In the genomic region with DNA sequence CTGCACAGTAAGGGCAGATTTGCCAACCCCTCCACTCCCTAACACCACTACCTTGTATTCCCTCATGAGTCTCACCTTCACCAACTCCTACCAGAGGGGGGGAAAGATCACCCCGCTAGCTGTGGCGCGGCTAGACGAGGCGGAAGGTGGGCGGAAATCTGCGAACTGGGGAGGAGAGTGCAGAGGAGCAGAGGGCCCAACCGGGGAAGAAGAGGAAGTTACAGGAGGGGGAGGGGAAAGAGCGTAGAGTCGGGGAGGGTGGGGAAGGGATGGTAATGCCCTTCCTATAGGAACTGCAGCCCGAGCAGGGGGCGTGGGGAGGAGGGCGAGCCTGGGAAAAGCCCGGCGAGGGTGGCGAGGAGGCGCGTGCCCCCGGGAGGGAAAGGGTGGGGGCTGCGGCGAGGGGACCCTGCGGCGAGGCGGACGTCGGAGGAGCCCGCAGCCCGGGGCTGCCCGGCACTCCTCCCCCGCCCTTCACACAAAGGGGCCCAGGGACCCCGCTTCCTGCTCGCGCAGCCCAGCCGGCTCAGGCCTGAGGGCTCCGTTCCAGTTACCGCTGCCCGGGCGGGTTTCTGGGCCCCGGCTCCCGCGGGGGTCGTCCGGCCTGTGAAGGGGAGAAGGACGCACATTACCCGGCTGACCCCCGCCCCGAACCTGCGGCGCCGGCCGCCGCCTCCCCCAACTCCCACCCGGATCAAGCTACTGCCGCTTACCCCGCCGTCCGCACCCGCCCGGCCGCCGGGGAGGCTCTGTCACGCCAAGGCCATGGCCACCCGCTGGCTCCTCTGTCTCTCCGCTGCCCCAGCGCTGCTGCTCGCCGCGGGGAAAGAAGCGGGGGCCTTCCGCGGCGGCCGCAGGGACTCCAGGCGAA, we compare ENCODE assay signal across 1 cellular context.
A peak's percentile ranks its signal among the peaks of the same experiment; 100 is the strongest.
TF ChIP-seq lines count a peak whose summit lies in the region.

No MANE protein-coding gene starts in this region.

TF ChIP-seq in K562, 482 proteins besides CTCF, POLR2A, EP300 and RAD21 (continued from another document and continues in another):
- TF ChIP-seq, protein P1, sequence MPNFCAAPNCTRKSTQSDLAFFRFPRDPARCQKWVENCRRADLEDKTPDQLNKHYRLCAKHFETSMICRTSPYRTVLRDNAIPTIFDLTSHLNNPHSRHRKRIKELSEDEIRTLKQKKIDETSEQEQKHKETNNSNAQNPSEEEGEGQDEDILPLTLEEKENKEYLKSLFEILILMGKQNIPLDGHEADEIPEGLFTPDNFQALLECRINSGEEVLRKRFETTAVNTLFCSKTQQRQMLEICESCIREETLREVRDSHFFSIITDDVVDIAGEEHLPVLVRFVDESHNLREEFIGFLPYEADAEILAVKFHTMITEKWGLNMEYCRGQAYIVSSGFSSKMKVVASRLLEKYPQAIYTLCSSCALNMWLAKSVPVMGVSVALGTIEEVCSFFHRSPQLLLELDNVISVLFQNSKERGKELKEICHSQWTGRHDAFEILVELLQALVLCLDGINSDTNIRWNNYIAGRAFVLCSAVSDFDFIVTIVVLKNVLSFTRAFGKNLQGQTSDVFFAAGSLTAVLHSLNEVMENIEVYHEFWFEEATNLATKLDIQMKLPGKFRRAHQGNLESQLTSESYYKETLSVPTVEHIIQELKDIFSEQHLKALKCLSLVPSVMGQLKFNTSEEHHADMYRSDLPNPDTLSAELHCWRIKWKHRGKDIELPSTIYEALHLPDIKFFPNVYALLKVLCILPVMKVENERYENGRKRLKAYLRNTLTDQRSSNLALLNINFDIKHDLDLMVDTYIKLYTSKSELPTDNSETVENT (CRISPR knock-in tag; IDR thresholded peaks at IDR 0.05): no peak
- TF ChIP-seq ERF (CRISPR knock-in tag; IDR thresholded peaks at IDR 0.05): no peak
- TF ChIP-seq ZNF347 (CRISPR knock-in tag; IDR thresholded peaks at IDR 0.05; ENCODE audit: low read depth): no peak
- TF ChIP-seq NR4A1 (CRISPR knock-in tag; IDR thresholded peaks at IDR 0.05): no peak
- no peak for TF ChIP-seq NR4A1 (tag; IDR thresholded peaks at IDR 0.05)
- no peak for TF ChIP-seq POLR3G (IDR thresholded peaks at IDR 0.05; ENCODE audit: extremely low read depth, insufficient read length, insufficient replicate concordance)
- no peak for TF ChIP-seq ZNF707 (CRISPR knock-in tag; conservative IDR thresholded peaks at IDR 0.05)
- TF ChIP-seq E2F5 (CRISPR knock-in tag; IDR thresholded peaks at IDR 0.05): no peak
- TF ChIP-seq POLR2B (IDR thresholded peaks at IDR 0.05; ENCODE audit: low read depth, partially characterized antibody): peak; percentile 29
- no peak for TF ChIP-seq MTF1 (CRISPR knock-in tag; IDR thresholded peaks at IDR 0.05; ENCODE audit: borderline replicate concordance)
- TF ChIP-seq ZNF79 (CRISPR knock-in tag; IDR thresholded peaks at IDR 0.05; ENCODE audit: low read depth): no peak
- TF ChIP-seq ARID1B (IDR thresholded peaks at IDR 0.05): 0 out of 2 replicates have a peak, but pooled peaks have one; percentile 9
- TF ChIP-seq MAFG (tag; conservative IDR thresholded peaks at IDR 0.05): no peak
- peak; percentile 35; the same call in 1 of the 2 replicates for TF ChIP-seq PML (IDR thresholded peaks at IDR 0.05; ENCODE audit: low read length)
- TF ChIP-seq ZNF76 (CRISPR knock-in tag; IDR thresholded peaks at IDR 0.05; ENCODE audit: borderline replicate concordance): no peak
- TF ChIP-seq TCFL5 (CRISPR knock-in tag; conservative IDR thresholded peaks at IDR 0.05): no peak
- no peak for TF ChIP-seq ZNF354B (CRISPR knock-in tag; IDR thresholded peaks at IDR 0.05)
- no peak for TF ChIP-seq ZC3H4 (CRISPR knock-in tag; IDR thresholded peaks at IDR 0.05; ENCODE audit: borderline replicate concordance)
- TF ChIP-seq TAF9B (IDR thresholded peaks at IDR 0.05; ENCODE audit: partially characterized antibody): peak; percentile 27
- TF ChIP-seq SAFB (IDR thresholded peaks at IDR 0.05; ENCODE audit: borderline replicate concordance, low read depth, low read length): no peak
- no peak for TF ChIP-seq CBX5 (IDR thresholded peaks at IDR 0.05; ENCODE audit: borderline replicate concordance, low read depth)
- TF ChIP-seq ESRRA (IDR thresholded peaks at IDR 0.05; ENCODE audit: borderline replicate concordance, low read depth): no peak
- TF ChIP-seq GATA2 (CRISPR knock-in tag; IDR thresholded peaks at IDR 0.05): no peak
- TF ChIP-seq NONO (IDR thresholded peaks at IDR 0.05; ENCODE audit: low read depth in 2 of 2, low read length in 1 of 2): peak in 1 of 2 experiments; percentile 36; a peak in 1 of 4 replicates
- no peak for TF ChIP-seq SLC30A9 (CRISPR knock-in tag; IDR thresholded peaks at IDR 0.05)
- TF ChIP-seq, protein P2, sequence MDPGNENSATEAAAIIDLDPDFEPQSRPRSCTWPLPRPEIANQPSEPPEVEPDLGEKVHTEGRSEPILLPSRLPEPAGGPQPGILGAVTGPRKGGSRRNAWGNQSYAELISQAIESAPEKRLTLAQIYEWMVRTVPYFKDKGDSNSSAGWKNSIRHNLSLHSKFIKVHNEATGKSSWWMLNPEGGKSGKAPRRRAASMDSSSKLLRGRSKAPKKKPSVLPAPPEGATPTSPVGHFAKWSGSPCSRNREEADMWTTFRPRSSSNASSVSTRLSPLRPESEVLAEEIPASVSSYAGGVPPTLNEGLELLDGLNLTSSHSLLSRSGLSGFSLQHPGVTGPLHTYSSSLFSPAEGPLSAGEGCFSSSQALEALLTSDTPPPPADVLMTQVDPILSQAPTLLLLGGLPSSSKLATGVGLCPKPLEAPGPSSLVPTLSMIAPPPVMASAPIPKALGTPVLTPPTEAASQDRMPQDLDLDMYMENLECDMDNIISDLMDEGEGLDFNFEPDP (CRISPR knock-in tag; IDR thresholded peaks at IDR 0.05): no peak
- TF ChIP-seq MAZ (CRISPR knock-in tag; conservative IDR thresholded peaks at IDR 0.05 in 1 of 2, IDR thresholded peaks at IDR 0.05 in 1 of 2): peak; percentile 70 to 73; a peak in 3 of 4 replicates
- TF ChIP-seq, protein P3, sequence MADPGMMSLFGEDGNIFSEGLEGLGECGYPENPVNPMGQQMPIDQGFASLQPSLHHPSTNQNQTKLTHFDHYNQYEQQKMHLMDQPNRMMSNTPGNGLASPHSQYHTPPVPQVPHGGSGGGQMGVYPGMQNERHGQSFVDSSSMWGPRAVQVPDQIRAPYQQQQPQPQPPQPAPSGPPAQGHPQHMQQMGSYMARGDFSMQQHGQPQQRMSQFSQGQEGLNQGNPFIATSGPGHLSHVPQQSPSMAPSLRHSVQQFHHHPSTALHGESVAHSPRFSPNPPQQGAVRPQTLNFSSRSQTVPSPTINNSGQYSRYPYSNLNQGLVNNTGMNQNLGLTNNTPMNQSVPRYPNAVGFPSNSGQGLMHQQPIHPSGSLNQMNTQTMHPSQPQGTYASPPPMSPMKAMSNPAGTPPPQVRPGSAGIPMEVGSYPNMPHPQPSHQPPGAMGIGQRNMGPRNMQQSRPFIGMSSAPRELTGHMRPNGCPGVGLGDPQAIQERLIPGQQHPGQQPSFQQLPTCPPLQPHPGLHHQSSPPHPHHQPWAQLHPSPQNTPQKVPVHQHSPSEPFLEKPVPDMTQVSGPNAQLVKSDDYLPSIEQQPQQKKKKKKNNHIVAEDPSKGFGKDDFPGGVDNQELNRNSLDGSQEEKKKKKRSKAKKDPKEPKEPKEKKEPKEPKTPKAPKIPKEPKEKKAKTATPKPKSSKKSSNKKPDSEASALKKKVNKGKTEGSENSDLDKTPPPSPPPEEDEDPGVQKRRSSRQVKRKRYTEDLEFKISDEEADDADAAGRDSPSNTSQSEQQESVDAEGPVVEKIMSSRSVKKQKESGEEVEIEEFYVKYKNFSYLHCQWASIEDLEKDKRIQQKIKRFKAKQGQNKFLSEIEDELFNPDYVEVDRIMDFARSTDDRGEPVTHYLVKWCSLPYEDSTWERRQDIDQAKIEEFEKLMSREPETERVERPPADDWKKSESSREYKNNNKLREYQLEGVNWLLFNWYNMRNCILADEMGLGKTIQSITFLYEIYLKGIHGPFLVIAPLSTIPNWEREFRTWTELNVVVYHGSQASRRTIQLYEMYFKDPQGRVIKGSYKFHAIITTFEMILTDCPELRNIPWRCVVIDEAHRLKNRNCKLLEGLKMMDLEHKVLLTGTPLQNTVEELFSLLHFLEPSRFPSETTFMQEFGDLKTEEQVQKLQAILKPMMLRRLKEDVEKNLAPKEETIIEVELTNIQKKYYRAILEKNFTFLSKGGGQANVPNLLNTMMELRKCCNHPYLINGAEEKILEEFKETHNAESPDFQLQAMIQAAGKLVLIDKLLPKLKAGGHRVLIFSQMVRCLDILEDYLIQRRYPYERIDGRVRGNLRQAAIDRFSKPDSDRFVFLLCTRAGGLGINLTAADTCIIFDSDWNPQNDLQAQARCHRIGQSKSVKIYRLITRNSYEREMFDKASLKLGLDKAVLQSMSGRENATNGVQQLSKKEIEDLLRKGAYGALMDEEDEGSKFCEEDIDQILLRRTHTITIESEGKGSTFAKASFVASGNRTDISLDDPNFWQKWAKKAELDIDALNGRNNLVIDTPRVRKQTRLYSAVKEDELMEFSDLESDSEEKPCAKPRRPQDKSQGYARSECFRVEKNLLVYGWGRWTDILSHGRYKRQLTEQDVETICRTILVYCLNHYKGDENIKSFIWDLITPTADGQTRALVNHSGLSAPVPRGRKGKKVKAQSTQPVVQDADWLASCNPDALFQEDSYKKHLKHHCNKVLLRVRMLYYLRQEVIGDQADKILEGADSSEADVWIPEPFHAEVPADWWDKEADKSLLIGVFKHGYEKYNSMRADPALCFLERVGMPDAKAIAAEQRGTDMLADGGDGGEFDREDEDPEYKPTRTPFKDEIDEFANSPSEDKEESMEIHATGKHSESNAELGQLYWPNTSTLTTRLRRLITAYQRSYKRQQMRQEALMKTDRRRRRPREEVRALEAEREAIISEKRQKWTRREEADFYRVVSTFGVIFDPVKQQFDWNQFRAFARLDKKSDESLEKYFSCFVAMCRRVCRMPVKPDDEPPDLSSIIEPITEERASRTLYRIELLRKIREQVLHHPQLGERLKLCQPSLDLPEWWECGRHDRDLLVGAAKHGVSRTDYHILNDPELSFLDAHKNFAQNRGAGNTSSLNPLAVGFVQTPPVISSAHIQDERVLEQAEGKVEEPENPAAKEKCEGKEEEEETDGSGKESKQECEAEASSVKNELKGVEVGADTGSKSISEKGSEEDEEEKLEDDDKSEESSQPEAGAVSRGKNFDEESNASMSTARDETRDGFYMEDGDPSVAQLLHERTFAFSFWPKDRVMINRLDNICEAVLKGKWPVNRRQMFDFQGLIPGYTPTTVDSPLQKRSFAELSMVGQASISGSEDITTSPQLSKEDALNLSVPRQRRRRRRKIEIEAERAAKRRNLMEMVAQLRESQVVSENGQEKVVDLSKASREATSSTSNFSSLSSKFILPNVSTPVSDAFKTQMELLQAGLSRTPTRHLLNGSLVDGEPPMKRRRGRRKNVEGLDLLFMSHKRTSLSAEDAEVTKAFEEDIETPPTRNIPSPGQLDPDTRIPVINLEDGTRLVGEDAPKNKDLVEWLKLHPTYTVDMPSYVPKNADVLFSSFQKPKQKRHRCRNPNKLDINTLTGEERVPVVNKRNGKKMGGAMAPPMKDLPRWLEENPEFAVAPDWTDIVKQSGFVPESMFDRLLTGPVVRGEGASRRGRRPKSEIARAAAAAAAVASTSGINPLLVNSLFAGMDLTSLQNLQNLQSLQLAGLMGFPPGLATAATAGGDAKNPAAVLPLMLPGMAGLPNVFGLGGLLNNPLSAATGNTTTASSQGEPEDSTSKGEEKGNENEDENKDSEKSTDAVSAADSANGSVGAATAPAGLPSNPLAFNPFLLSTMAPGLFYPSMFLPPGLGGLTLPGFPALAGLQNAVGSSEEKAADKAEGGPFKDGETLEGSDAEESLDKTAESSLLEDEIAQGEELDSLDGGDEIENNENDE (IDR thresholded peaks at IDR 0.05; ENCODE audit: low read depth, low read length): no peak
- TF ChIP-seq CBFA2T3 (IDR thresholded peaks at IDR 0.05): 0 out of 2 replicates have a peak, but pooled peaks have one; percentile 13
- no peak for TF ChIP-seq KLF16 (IDR thresholded peaks at IDR 0.05)
- no peak for TF ChIP-seq ZNF311 (CRISPR knock-in tag; IDR thresholded peaks at IDR 0.05)
- no peak for TF ChIP-seq PRMT5 (CRISPR knock-in tag; IDR thresholded peaks at IDR 0.05)
- no peak for TF ChIP-seq SREBF1 (IDR thresholded peaks at IDR 0.05; ENCODE audit: borderline replicate concordance, low read depth, low read length)
- TF ChIP-seq TAF1 (IDR thresholded peaks at IDR 0.05; ENCODE audit: control insufficient read depth, extremely low read depth, insufficient read depth, low read length, severe bottlenecking): peak; percentile 78
- no peak for TF ChIP-seq ZNF324 (CRISPR knock-in tag; IDR thresholded peaks at IDR 0.05)
- TF ChIP-seq HMG20A (CRISPR knock-in tag; conservative IDR thresholded peaks at IDR 0.05): no peak
- TF ChIP-seq CTBP1 (IDR thresholded peaks at IDR 0.05; ENCODE audit: borderline replicate concordance): no peak
- no peak for TF ChIP-seq NR2C1 (IDR thresholded peaks at IDR 0.05)
- TF ChIP-seq NR2C1 (tag; IDR thresholded peaks at IDR 0.05): no peak
- no peak for TF ChIP-seq ZBED1 (IDR thresholded peaks at IDR 0.05)
- TF ChIP-seq, protein P4, sequence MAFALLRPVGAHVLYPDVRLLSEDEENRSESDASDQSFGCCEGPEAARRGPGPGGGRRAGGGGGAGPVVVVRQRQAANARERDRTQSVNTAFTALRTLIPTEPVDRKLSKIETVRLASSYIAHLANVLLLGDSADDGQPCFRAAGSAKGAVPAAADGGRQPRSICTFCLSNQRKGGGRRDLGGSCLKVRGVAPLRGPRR (CRISPR knock-in tag; IDR thresholded peaks at IDR 0.05): no peak
- no peak for TF ChIP-seq FOXA1 (IDR thresholded peaks at IDR 0.05; ENCODE audit: borderline replicate concordance)
- TF ChIP-seq ZKSCAN3 (CRISPR knock-in tag; IDR thresholded peaks at IDR 0.05): no peak
- no peak for TF ChIP-seq GTF2F1 (IDR thresholded peaks at IDR 0.05; ENCODE audit: low read depth, low read length)
- 0 out of 2 replicates have a peak, but pooled peaks have one; percentile 11 for TF ChIP-seq BHLHE40 (IDR thresholded peaks at IDR 0.05; ENCODE audit: low read length)
- TF ChIP-seq, protein P5, sequence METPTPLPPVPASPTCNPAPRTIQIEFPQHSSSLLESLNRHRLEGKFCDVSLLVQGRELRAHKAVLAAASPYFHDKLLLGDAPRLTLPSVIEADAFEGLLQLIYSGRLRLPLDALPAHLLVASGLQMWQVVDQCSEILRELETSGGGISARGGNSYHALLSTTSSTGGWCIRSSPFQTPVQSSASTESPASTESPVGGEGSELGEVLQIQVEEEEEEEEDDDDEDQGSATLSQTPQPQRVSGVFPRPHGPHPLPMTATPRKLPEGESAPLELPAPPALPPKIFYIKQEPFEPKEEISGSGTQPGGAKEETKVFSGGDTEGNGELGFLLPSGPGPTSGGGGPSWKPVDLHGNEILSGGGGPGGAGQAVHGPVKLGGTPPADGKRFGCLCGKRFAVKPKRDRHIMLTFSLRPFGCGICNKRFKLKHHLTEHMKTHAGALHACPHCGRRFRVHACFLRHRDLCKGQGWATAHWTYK (CRISPR knock-in tag; IDR thresholded peaks at IDR 0.05): no peak
- TF ChIP-seq ZNF165 (CRISPR knock-in tag; IDR thresholded peaks at IDR 0.05; ENCODE audit: borderline replicate concordance): no peak
- TF ChIP-seq ESRRB (CRISPR knock-in tag; IDR thresholded peaks at IDR 0.05; ENCODE audit: borderline replicate concordance): no peak
- TF ChIP-seq ZNF174 (CRISPR knock-in tag; IDR thresholded peaks at IDR 0.05): no peak
- TF ChIP-seq TSC22D4 (tag; IDR thresholded peaks at IDR 0.05): no peak
- TF ChIP-seq HDAC8 (tag; IDR thresholded peaks at IDR 0.05): no peak
- TF ChIP-seq ZNF668 (CRISPR knock-in tag; IDR thresholded peaks at IDR 0.05): no peak
